1 cellular context compared by ENCODE assay signal in genomic region chr19:530133-531008, GRCh38.
TF ChIP-seq lines count a peak whose summit lies in the region.

No MANE protein-coding gene starts in this region.

TF ChIP-seq in HepG2, 621 proteins besides CTCF, POLR2A, EP300 and RAD21 (continued from another document and continues in another):
- TF ChIP-seq MYC (CRISPR knock-in tag; IDR thresholded peaks at IDR 0.05; ENCODE audit: borderline replicate concordance) (no peak), NCOA5 (CRISPR knock-in tag; IDR thresholded peaks at IDR 0.05) (no peak), ZSCAN25 (CRISPR knock-in tag; IDR thresholded peaks at IDR 0.05) (no peak), ZC3H13 (CRISPR knock-in tag; IDR thresholded peaks at IDR 0.05) (0 out of 2 replicates have a peak, but pooled peaks have one; percentile 7), MED8 (CRISPR knock-in tag; IDR thresholded peaks at IDR 0.05; ENCODE audit: insufficient replicate concordance) (no peak), ETS1 (CRISPR knock-in tag; IDR thresholded peaks at IDR 0.05) (no peak), BCL6 (CRISPR knock-in tag; IDR thresholded peaks at IDR 0.05) (no peak), PBX2 (CRISPR knock-in tag; IDR thresholded peaks at IDR 0.05) (no peak), ZNF790 (CRISPR knock-in tag; IDR thresholded peaks at IDR 0.05; ENCODE audit: borderline replicate concordance) (no peak), IRF1 (CRISPR knock-in tag; IDR thresholded peaks at IDR 0.05; ENCODE audit: low read depth) (no peak), ZBTB46 (CRISPR knock-in tag; IDR thresholded peaks at IDR 0.05; ENCODE audit: borderline replicate concordance) (no peak), NFKB2 (CRISPR knock-in tag; IDR thresholded peaks at IDR 0.05; ENCODE audit: borderline replicate concordance) (no peak; the same call in 1 of the 2 replicates), HIVEP1 (CRISPR knock-in tag; IDR thresholded peaks at IDR 0.05) (0 out of 2 replicates have a peak, but pooled peaks have one; percentile 87), ZBTB4 (CRISPR knock-in tag; IDR thresholded peaks at IDR 0.05; ENCODE audit: borderline replicate concordance) (no peak), TRIM22 (IDR thresholded peaks at IDR 0.05) (no peak), ZC3H4 (CRISPR knock-in tag; IDR thresholded peaks at IDR 0.05; ENCODE audit: borderline replicate concordance) (no peak), ZBTB44 (CRISPR knock-in tag; IDR thresholded peaks at IDR 0.05) (no peak), PRDM4 (CRISPR knock-in tag; IDR thresholded peaks at IDR 0.05; ENCODE audit: borderline replicate concordance) (no peak), SMARCE1 (IDR thresholded peaks at IDR 0.05; ENCODE audit: borderline replicate concordance) (no peak), CREB1 (IDR thresholded peaks at IDR 0.05) (no peak), CREB1 (CRISPR knock-in tag; IDR thresholded peaks at IDR 0.05) (no peak), E2F2 (CRISPR knock-in tag; IDR thresholded peaks at IDR 0.05; ENCODE audit: borderline replicate concordance) (no peak), ZNF652 (CRISPR knock-in tag; IDR thresholded peaks at IDR 0.05; ENCODE audit: borderline replicate concordance, low read depth) (no peak), TEAD2 (CRISPR knock-in tag; IDR thresholded peaks at IDR 0.05) (no peak), CREM (IDR thresholded peaks at IDR 0.05) (no peak), CREM (CRISPR knock-in tag; IDR thresholded peaks at IDR 0.05) (no peak), ZNF850 (CRISPR knock-in tag; conservative IDR thresholded peaks at IDR 0.05) (no peak), SNAPC2 (CRISPR knock-in tag; IDR thresholded peaks at IDR 0.05) (no peak), ATM (IDR thresholded peaks at IDR 0.05; ENCODE audit: borderline replicate concordance) (no peak), ETV5 (CRISPR knock-in tag; IDR thresholded peaks at IDR 0.05; ENCODE audit: borderline replicate concordance) (no peak), SATB2 (CRISPR knock-in tag; IDR thresholded peaks at IDR 0.05) (no peak; the same call in 1 of the 2 replicates), ZUFSP (CRISPR knock-in tag; IDR thresholded peaks at IDR 0.05; ENCODE audit: borderline replicate concordance) (no peak), ZNF574 (CRISPR knock-in tag; IDR thresholded peaks at IDR 0.05) (no peak), ZNF441 (CRISPR knock-in tag; IDR thresholded peaks at IDR 0.05; ENCODE audit: borderline replicate concordance) (no peak), AHR (CRISPR knock-in tag; IDR thresholded peaks at IDR 0.05) (no peak), ZNF451 (CRISPR knock-in tag; IDR thresholded peaks at IDR 0.05) (no peak), TFDP2 (CRISPR knock-in tag; IDR thresholded peaks at IDR 0.05) (no peak), SP5 (CRISPR knock-in tag; IDR thresholded peaks at IDR 0.05; ENCODE audit: borderline replicate concordance, low read depth) (no peak; the same call in 1 of the 2 replicates), ZNF891 (CRISPR knock-in tag; IDR thresholded peaks at IDR 0.05) (0 out of 2 replicates have a peak, but pooled peaks have one; percentile 14), ZBTB38 (CRISPR knock-in tag; IDR thresholded peaks at IDR 0.05) (peak; percentile 32; the same call in 1 of the 2 replicates)
